Comparison of ENCODE assay signal across 13 cellular contexts in the genomic region with DNA sequence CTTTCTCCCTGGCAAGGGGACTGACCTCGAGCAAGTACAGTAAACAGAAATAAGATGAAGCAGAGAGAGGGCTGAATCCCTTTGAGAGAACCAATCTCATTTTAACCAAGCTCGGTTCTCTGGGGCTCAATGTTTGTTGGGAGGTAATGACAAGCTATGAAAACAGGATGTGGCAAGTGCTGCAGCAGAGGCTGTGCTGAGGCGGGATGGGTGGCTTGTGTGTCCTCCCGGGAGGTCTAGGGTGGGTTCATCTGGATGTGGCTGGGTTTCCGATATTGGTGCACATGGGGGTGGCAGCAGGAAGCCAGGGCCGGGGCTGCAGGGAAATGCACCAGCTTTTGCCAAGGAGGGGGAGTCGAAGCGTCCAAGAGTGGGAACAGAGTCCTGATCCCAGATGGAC.
DNase-seq lines count a peak whose midpoint lies in the region; ATAC-seq and TF ChIP-seq lines count a peak whose summit lies in the region.
"Had no signal": no experiment of that assay in that cellular context is flagged by ENCODE, and none has a peak within 500 bp of the region (broad histone marks: within the 10 kb centered on the region; RNA-seq: fewer than 3 reads in every experiment).

No MANE protein-coding gene starts in this region.

- H3K36me3 ChIP-seq in GM23248 (ENCODE audit: low read depth) (no peaks in the 10 kb centered on the region), brain microvascular endothelial cell (replicated peaks) (no peaks in the 10 kb centered on the region)

- H3K27ac ChIP-seq in GM23248 (no peak overlapping the region), brain microvascular endothelial cell (no peak overlapping the region)

- H2AFZ ChIP-seq in GM23248: no peak overlapping the region

- H4K20me1 ChIP-seq in GM23248 (ENCODE audit: insufficient read depth): no peaks in the 10 kb centered on the region

- H3K27me3 ChIP-seq in GM23248 (replicated peaks; ENCODE audit: insufficient read depth) (peaks cover 47% of the 10 kb centered on the region), brain microvascular endothelial cell (replicated peaks) (no peaks in the 10 kb centered on the region)
- H3K27me3 ChIP-seq: heart right ventricle had no signal

- DNase-seq in KG1 (lab: John Stamatoyannopoulos, UW): peak; percentile 30
- peak; percentile 23 to 32 for DNase-seq in activated CD4-positive, alpha-beta T cell treated with anti-CD3 and anti-CD28 coated beads, Interleukin-2, amount 50 U/mL, for 48 hours
- peak; percentile 45 for DNase-seq in central memory CD4-positive, alpha-beta T cell
- DNase-seq in stimulated activated CD8-positive, alpha-beta memory T cell treated with anti-CD3 and anti-CD28 coated beads, Interleukin-4, amount 100 ng/mL, for 48 hours: peak; percentile 52
- no peak for DNase-seq in GM23248
- no peak for DNase-seq in SIG-M5 (lab: John Stamatoyannopoulos, UW)
- DNase-seq in omental fat pad (ENCODE audit: low spot score): no peak
- DNase-seq in brain microvascular endothelial cell: no peak
- DNase-seq: Calu3, heart right ventricle, NCI-H2107 had no signal

- no peak overlapping the region for H3K4me2 ChIP-seq in GM23248 (ENCODE audit: unreplicated experiment)

- H3K4me1 ChIP-seq in GM23248 (ENCODE audit: insufficient read depth): no peaks in the 10 kb centered on the region

- H3K4me3 ChIP-seq in GM23248: no peak overlapping the region
- no peak overlapping the region for H3K4me3 ChIP-seq in brain microvascular endothelial cell (ENCODE audit: low read depth, low read length)
- H3K4me3 ChIP-seq: heart right ventricle, lung had no signal

- no peaks in the 10 kb centered on the region for H3F3A ChIP-seq in GM23248 (ENCODE audit: insufficient read depth)

- TF ChIP-seq CTCF in omental fat pad (IDR thresholded peaks at IDR 0.05) (no peak), brain microvascular endothelial cell (IDR thresholded peaks at IDR 0.05; ENCODE audit: low read depth, low read length, missing control alignments) (no peak)

- WGBS in GM23248 (ENCODE audit: low coverage in 1 of 2, low lambda C conversion rate in 2 of 2, missing lambda C conversion rate in 2 of 2), 2 experiments: 46 to 57% methylated on average over 8 of the region's 8 CpGs

- no peak for ATAC-seq in omental fat pad (ENCODE audit: low FRiP score)
- ATAC-seq: Panc1 had no signal

- in situ Hi-C loops in GM23248 (cut with MboI) (no loop called here), brain microvascular endothelial cell (cut with HindIII; ENCODE audit: low pct_ligation_motif_present, low sequenced_read_pairs) (no loop called here)

- H3K9ac ChIP-seq in GM23248: no peak overlapping the region

- no peaks in the 10 kb centered on the region for H3K79me2 ChIP-seq in GM23248 (ENCODE audit: insufficient read depth)

- no peaks in the 10 kb centered on the region for H3K9me3 ChIP-seq in GM23248 (ENCODE audit: low read depth)
- H3K9me3 ChIP-seq: heart right ventricle had no signal

- no peaks in the 10 kb centered on the region for H3K9me2 ChIP-seq in GM23248 (ENCODE audit: insufficient read depth)

Comparison
In these comparisons a context has a peak if more than half of its experiments do, and no peak if none do; other contexts are left out.
1. DNase-seq: peak in KG1 (single experiment), activated CD4-positive, alpha-beta T cell treated with anti-CD3 and anti-CD28 coated beads, Interleukin-2, amount 50 U/mL, for 48 hours (2 of 2), central memory CD4-positive, alpha-beta T cell (single experiment) and stimulated activated CD8-positive, alpha-beta memory T cell treated with anti-CD3 and anti-CD28 coated beads, Interleukin-4, amount 100 ng/mL, for 48 hours (single experiment); none in GM23248 (single experiment), SIG-M5 (single experiment), omental fat pad (single experiment) and brain microvascular endothelial cell (single experiment).